Comparison of ENCODE assay signal across 20 cellular contexts in genomic region chr15:99674279-99674678, GRCh38.
"Had no signal": no experiment of that assay in that cellular context is flagged by ENCODE, and none has a peak within 500 bp of the region (broad histone marks: within the 10 kb centered on the region; RNA-seq: fewer than 3 reads in every experiment).

No MANE protein-coding gene starts in this region.

- H3K27me3 ChIP-seq: colonic mucosa, esophagus squamous epithelium, gastroesophageal sphincter, sigmoid colon had no signal

- H3K9me3 Mint-ChIP-seq: naive B cell, nephron had no signal

- ATAC-seq: gastroesophageal sphincter, left colon, lower lobe of right lung, psoas muscle had no signal

- H3K27me3 Mint-ChIP-seq: naive B cell had no signal

- H3K36me3 ChIP-seq: colonic mucosa had no signal

- H3K27ac Mint-ChIP-seq: nephron had no signal

- H3K4me1 Mint-ChIP-seq: naive B cell, nephron had no signal

- H3K27ac ChIP-seq: colonic mucosa, esophagus squamous epithelium, gastroesophageal sphincter, lower lobe of right lung, parathyroid adenoma, psoas muscle, skin epidermis had no signal

- H3K9me3 ChIP-seq: colonic mucosa, esophagus squamous epithelium, gastroesophageal sphincter, lower lobe of right lung, psoas muscle, sigmoid colon had no signal

- H3K9ac ChIP-seq: parathyroid adenoma had no signal

- H2AFZ ChIP-seq: parathyroid adenoma had no signal

- H3K79me2 ChIP-seq: parathyroid adenoma had no signal

- H3K4me3 Mint-ChIP-seq: naive B cell, nephron had no signal

- H3K4me1 ChIP-seq: colonic mucosa, esophagus squamous epithelium, lower lobe of right lung, parathyroid adenoma had no signal

- H3K4me3 ChIP-seq: colonic mucosa, esophagus squamous epithelium, gastroesophageal sphincter, lower lobe of right lung, psoas muscle, sigmoid colon, skin epidermis had no signal

- DNase-seq: colonic mucosa; dermis blood vessel endothelial cell; esophagus squamous epithelium; foreskin fibroblast; glutamatergic neuron; kidney; left colon; lower lobe of right lung; mesendoderm; naive B cell; psoas muscle; retina; sigmoid colon; stimulated activated CD4-positive, alpha-beta T cell treated with anti-CD3 and anti-CD28 coated beads, Interleukin-12 subunit alpha, Interleukin-12 subunit beta, amount 100 ng/mL, for 4 hours; stimulated activated naive CD4-positive, alpha-beta T cell treated with Interleukin-2 at 50 U/mL for 16 hours; trophoblast cell had no signal
